ENCODE assay signal across 1 cellular context in the genomic region with DNA sequence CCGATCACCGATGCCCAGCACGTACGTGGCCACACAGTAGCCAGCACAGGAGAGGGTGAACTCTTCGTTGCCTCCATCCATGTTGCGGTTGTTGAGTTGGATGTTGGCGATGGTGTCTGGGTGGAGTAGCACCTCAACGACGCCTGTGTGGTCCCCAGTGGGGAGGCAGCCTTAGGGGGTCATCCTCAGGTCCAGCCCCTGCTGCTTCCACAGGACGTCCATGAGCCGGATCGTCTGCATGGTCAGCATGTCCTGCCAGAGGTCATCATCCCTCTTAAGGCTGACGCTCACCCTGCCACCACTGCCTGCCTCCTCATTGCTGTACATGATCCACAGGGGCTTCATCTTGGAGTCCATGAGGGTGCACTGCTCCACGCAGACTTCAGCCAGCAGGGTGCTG.
TF ChIP-seq lines count a peak whose summit lies in the region.

No MANE protein-coding gene starts in this region.

TF ChIP-seq in H1, 55 proteins besides CTCF, POLR2A, EP300 and RAD21:
- no peak for TF ChIP-seq GABPA (IDR thresholded peaks at IDR 0.05; ENCODE audit: borderline replicate concordance, insufficient read depth, low read length)
- no peak for TF ChIP-seq RFX5 (IDR thresholded peaks at IDR 0.05; ENCODE audit: borderline replicate concordance, low read depth, low read length)
